In the genomic region with DNA sequence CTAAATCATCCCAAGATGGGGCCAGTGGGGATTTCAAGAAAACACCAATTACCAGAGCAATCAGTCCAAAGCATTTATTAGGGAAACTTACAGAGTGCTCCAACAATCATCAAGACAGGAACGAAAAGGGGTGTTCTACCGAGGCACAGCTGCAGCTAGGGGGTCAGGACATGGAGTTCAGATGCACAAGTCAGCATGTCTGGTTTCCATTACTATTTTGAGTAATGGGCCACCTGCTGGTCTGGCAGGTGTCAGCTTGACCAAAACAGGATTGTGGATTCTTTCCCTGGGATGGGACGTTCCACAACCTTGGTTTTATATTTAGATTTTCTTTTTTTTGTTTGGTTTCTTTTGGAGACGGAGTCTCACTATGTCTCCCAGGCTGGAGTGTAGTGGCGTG, we compare ENCODE assay signal across 1 cellular context.
TF ChIP-seq lines count a peak whose summit lies in the region.

No MANE protein-coding gene starts in this region.

TF ChIP-seq in GM23338, 12 proteins besides CTCF, POLR2A, EP300 and RAD21 (continued from another document):
- TF ChIP-seq, protein P1, sequence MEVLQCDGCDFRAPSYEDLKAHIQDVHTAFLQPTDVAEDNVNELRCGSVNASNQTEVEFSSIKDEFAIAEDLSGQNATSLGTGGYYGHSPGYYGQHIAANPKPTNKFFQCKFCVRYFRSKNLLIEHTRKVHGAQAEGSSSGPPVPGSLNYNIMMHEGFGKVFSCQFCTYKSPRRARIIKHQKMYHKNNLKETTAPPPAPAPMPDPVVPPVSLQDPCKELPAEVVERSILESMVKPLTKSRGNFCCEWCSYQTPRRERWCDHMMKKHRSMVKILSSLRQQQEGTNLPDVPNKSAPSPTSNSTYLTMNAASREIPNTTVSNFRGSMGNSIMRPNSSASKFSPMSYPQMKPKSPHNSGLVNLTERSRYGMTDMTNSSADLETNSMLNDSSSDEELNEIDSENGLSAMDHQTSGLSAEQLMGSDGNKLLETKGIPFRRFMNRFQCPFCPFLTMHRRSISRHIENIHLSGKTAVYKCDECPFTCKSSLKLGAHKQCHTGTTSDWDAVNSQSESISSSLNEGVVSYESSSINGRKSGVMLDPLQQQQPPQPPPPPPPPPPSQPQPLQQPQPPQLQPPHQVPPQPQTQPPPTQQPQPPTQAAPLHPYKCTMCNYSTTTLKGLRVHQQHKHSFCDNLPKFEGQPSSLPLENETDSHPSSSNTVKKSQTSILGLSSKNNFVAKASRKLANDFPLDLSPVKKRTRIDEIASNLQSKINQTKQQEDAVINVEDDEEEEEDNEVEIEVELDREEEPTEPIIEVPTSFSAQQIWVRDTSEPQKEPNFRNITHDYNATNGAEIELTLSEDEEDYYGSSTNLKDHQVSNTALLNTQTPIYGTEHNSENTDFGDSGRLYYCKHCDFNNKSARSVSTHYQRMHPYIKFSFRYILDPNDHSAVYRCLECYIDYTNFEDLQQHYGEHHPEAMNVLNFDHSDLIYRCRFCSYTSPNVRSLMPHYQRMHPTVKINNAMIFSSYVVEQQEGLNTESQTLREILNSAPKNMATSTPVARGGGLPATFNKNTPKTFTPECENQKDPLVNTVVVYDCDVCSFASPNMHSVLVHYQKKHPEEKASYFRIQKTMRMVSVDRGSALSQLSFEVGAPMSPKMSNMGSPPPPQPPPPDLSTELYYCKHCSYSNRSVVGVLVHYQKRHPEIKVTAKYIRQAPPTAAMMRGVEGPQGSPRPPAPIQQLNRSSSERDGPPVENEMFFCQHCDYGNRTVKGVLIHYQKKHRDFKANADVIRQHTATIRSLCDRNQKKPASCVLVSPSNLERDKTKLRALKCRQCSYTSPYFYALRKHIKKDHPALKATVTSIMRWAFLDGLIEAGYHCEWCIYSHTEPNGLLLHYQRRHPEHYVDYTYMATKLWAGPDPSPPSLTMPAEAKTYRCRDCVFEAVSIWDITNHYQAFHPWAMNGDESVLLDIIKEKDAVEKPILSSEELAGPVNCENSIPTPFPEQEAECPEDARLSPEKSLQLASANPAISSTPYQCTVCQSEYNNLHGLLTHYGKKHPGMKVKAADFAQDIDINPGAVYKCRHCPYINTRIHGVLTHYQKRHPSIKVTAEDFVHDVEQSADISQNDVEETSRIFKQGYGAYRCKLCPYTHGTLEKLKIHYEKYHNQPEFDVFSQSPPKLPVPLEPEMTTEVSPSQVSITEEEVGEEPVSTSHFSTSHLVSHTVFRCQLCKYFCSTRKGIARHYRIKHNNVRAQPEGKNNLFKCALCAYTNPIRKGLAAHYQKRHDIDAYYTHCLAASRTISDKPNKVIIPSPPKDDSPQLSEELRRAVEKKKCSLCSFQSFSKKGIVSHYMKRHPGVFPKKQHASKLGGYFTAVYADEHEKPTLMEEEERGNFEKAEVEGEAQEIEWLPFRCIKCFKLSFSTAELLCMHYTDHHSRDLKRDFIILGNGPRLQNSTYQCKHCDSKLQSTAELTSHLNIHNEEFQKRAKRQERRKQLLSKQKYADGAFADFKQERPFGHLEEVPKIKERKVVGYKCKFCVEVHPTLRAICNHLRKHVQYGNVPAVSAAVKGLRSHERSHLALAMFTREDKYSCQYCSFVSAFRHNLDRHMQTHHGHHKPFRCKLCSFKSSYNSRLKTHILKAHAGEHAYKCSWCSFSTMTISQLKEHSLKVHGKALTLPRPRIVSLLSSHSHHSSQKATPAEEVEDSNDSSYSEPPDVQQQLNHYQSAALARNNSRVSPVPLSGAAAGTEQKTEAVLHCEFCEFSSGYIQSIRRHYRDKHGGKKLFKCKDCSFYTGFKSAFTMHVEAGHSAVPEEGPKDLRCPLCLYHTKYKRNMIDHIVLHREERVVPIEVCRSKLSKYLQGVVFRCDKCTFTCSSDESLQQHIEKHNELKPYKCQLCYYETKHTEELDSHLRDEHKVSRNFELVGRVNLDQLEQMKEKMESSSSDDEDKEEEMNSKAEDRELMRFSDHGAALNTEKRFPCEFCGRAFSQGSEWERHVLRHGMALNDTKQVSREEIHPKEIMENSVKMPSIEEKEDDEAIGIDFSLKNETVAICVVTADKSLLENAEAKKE (CRISPR knock-in tag; IDR thresholded peaks at IDR 0.05): no peak
- TF ChIP-seq CREB1 (CRISPR knock-in tag; IDR thresholded peaks at IDR 0.05; ENCODE audit: low read depth) (no peak), EZH2 (IDR thresholded peaks at IDR 0.05; ENCODE audit: low read depth, unreplicated experiment) (no peak), NANOG (IDR thresholded peaks at IDR 0.05; ENCODE audit: borderline replicate concordance) (no peak), ZNF331 (CRISPR knock-in tag; IDR thresholded peaks at IDR 0.05; ENCODE audit: low read depth) (no peak), POLR2AphosphoS5 (IDR thresholded peaks at IDR 0.05; ENCODE audit: low read depth) (no peak), ZNF114 (CRISPR knock-in tag; IDR thresholded peaks at IDR 0.05) (no peak), JUNB (IDR thresholded peaks at IDR 0.05; ENCODE audit: unreplicated experiment) (no peak), EZH2phosphoT487 (IDR thresholded peaks at IDR 0.05; ENCODE audit: unreplicated experiment) (no peak), STAT1 (IDR thresholded peaks at IDR 0.05; ENCODE audit: unreplicated experiment) (no peak)
- TF ChIP-seq, protein P2, sequence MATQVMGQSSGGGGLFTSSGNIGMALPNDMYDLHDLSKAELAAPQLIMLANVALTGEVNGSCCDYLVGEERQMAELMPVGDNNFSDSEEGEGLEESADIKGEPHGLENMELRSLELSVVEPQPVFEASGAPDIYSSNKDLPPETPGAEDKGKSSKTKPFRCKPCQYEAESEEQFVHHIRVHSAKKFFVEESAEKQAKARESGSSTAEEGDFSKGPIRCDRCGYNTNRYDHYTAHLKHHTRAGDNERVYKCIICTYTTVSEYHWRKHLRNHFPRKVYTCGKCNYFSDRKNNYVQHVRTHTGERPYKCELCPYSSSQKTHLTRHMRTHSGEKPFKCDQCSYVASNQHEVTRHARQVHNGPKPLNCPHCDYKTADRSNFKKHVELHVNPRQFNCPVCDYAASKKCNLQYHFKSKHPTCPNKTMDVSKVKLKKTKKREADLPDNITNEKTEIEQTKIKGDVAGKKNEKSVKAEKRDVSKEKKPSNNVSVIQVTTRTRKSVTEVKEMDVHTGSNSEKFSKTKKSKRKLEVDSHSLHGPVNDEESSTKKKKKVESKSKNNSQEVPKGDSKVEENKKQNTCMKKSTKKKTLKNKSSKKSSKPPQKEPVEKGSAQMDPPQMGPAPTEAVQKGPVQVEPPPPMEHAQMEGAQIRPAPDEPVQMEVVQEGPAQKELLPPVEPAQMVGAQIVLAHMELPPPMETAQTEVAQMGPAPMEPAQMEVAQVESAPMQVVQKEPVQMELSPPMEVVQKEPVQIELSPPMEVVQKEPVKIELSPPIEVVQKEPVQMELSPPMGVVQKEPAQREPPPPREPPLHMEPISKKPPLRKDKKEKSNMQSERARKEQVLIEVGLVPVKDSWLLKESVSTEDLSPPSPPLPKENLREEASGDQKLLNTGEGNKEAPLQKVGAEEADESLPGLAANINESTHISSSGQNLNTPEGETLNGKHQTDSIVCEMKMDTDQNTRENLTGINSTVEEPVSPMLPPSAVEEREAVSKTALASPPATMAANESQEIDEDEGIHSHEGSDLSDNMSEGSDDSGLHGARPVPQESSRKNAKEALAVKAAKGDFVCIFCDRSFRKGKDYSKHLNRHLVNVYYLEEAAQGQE (IDR thresholded peaks at IDR 0.05; ENCODE audit: unreplicated experiment): no peak
